ENCODE assay signal across 11 cellular contexts in the genomic region with DNA sequence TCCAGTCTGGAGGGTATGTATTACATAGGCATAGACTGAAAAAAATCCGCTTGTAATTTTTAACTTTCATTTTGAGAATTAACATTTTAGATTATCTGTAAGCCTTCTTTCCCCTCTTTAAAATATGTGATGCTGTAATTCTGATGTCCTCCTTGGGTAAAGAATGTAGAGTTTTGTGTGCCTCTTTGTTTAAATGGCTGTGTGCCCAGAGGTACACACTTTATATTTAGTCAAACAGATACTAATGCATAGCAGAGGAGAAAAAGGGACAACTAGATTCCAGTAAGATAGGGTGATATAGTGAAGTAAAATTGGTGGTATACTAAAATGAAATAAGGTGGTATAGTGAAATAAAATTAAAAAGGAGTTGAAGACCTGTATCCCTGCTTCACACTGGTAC. TPM values are rescaled to one million over a fixed set of nuclear protein-coding genes. Genes with fewer than 3 reads are reported as not detected.
DNase-seq lines count a peak whose midpoint lies in the region; ATAC-seq and TF ChIP-seq lines count a peak whose summit lies in the region.
"Had no signal": no experiment of that assay in that cellular context is flagged by ENCODE, and none has a peak within 500 bp of the region (broad histone marks: within the 10 kb centered on the region; RNA-seq: fewer than 3 reads in every experiment).

No MANE protein-coding gene starts in this region.

- H4K20me1 ChIP-seq in PC-9 (ENCODE audit: insufficient read depth) = no peaks in the 10 kb centered on the region

- no TSS peak for BruUV-seq in PC-9 (replicated peaks; lab: Mats Ljungman, UMichigan)

- no peaks in the 10 kb centered on the region for H3K27me3 Mint-ChIP-seq in activated CD4-positive, alpha-beta T cell treated with anti-CD3 and anti-CD28 coated beads for 36 hours

- H3K4me3 ChIP-seq in PC-9 (peak overlapping the region; percentile 65), epithelial cell of proximal tubule (ENCODE audit: low read depth, low read length) (peak overlapping the region; percentile 90), rectal smooth muscle tissue (ENCODE audit: low read length) (peak overlapping the region; percentile 87)

- no peak for DNase-seq in activated CD4-positive, alpha-beta T cell treated with anti-CD3 and anti-CD28 coated beads for 36 hours
- no peak for DNase-seq in activated CD4-positive, alpha-beta T cell treated with anti-CD3 and anti-CD28 coated beads, Interleukin-2, amount 50 U/mL, for 48 hours
- DNase-seq in PC-9 = no peak
- no peak for DNase-seq in epithelial cell of proximal tubule (ENCODE audit: low read depth)
- DNase-seq in medulla oblongata (ENCODE audit: extremely low spot score) = no peak
- DNase-seq: amygdala, NCI-H1105 treated with DMSO at 0.1 percent for 48 hours had no signal

- peaks cover 11% of the 10 kb centered on the region for H3F3A ChIP-seq in PC-9 (ENCODE audit: insufficient read depth, low read depth)

- intact Hi-C loops in activated CD4-positive, alpha-beta T cell treated with anti-CD3 and anti-CD28 coated beads for 36 hours (cut with DNase I, micrococcal nuclease) = loop anchor here (2.0 to 10.0 kb wide), 2 partner anchors 16 to 320 kb away; no protein-coding TSS in a partner anchor
- intact Hi-C loops in PC-9 (cut with micrococcal nuclease; ENCODE audit: unreplicated experiment) = no loop called here

- peak overlapping the region; percentile 99 for H3K27ac Mint-ChIP-seq in activated CD4-positive, alpha-beta T cell treated with anti-CD3 and anti-CD28 coated beads for 36 hours

- H3K79me2 ChIP-seq in PC-9 (ENCODE audit: low read depth) = peaks cover 77% of the 10 kb centered on the region

- POLR2A ChIA-PET in activated CD4-positive, alpha-beta T cell treated with anti-CD3 and anti-CD28 coated beads for 36 hours (lab: Charles Lee) = no interaction called here
- POLR2A ChIA-PET in PC-9 (lab: Charles Lee; ENCODE audit: unreplicated experiment) = no interaction called here

- no peaks in the 10 kb centered on the region for H3K9me3 ChIP-seq in PC-9 (ENCODE audit: insufficient read depth, low read depth)

- no peaks in the 10 kb centered on the region for H3K9me3 Mint-ChIP-seq in activated CD4-positive, alpha-beta T cell treated with anti-CD3 and anti-CD28 coated beads for 36 hours (ENCODE audit: low read depth)

- H3K4me1 ChIP-seq in PC-9 (replicated peaks; ENCODE audit: insufficient read depth) = peaks cover 38% of the 10 kb centered on the region
- peaks cover 21% of the 10 kb centered on the region for H3K4me1 ChIP-seq in rectal smooth muscle tissue (ENCODE audit: control insufficient read depth, insufficient read depth, low read length)

- H3K27me3 ChIP-seq in PC-9 (ENCODE audit: insufficient read depth, low read depth) (no peaks in the 10 kb centered on the region), rectal smooth muscle tissue (ENCODE audit: control insufficient read depth, insufficient read depth, low read length) (no peaks in the 10 kb centered on the region)

- H3K4me2 ChIP-seq in PC-9 = peak overlapping the region; percentile 97

- H3K4me3 Mint-ChIP-seq in activated CD4-positive, alpha-beta T cell treated with anti-CD3 and anti-CD28 coated beads for 36 hours = peak overlapping the region; percentile 94

- peaks cover 17% of the 10 kb centered on the region for H3K36me3 Mint-ChIP-seq in activated CD4-positive, alpha-beta T cell treated with anti-CD3 and anti-CD28 coated beads for 36 hours (ENCODE audit: low read depth)

- H3K4me1 Mint-ChIP-seq in activated CD4-positive, alpha-beta T cell treated with anti-CD3 and anti-CD28 coated beads for 36 hours = peaks cover 59% of the 10 kb centered on the region

- H2AFZ ChIP-seq in PC-9 = no peak overlapping the region

- TF ChIP-seq CTCF in PC-9 (conservative IDR thresholded peaks at IDR 0.05) = no peak
- no peak for TF ChIP-seq CTCF in epithelial cell of proximal tubule (conservative IDR thresholded peaks at IDR 0.05; ENCODE audit: low read depth, low read length)

- H3K36me3 ChIP-seq in PC-9 (ENCODE audit: low read depth) = 0 out of 2 replicates have a peak, but pooled peaks cover 6% of the 10 kb centered on the region
- H3K36me3 ChIP-seq in rectal smooth muscle tissue (ENCODE audit: control insufficient read depth, insufficient read depth, low read length) = peaks cover 2% of the 10 kb centered on the region

- no peaks in the 10 kb centered on the region for H3K9me2 ChIP-seq in PC-9 (ENCODE audit: insufficient read depth)

- H3K27ac ChIP-seq in PC-9 (peak overlapping the region; percentile 16), rectal smooth muscle tissue (ENCODE audit: low read depth, low read length) (no peak overlapping the region)

- CTCF ChIA-PET in activated CD4-positive, alpha-beta T cell treated with anti-CD3 and anti-CD28 coated beads for 36 hours (lab: Charles Lee) = interaction anchor here (1.6 kb wide), 1 partner anchor 346 kb away, joined by 5 read pairs; no protein-coding TSS in a partner anchor
- CTCF ChIA-PET in PC-9 (lab: Charles Lee) = no interaction called here

- H3K9ac ChIP-seq in rectal smooth muscle tissue (ENCODE audit: low read length) = no peak overlapping the region

- ATAC-seq in activated CD4-positive, alpha-beta T cell treated with anti-CD3 and anti-CD28 coated beads for 36 hours = no peak
- ATAC-seq in GM18868 (IDR thresholded peaks at IDR 0.05; ENCODE audit: unreplicated experiment) (no peak), GM18520 (IDR thresholded peaks at IDR 0.05; ENCODE audit: unreplicated experiment) (no peak)

RNA-seq across cellular contexts. Expression of gene FBXO38, which starts 1.3 kb away (rescaled TPM):
- 10 to 100 TPM; 47.5 to 65.4 TPM for total RNA-seq in activated CD4-positive, alpha-beta T cell treated with anti-CD3 and anti-CD28 coated beads for 36 hours
- total RNA-seq in PC-9 (2021) (39.2 and 49.8 TPM in 2 replicates), epithelial cell of proximal tubule (26.1 and 29.2 TPM in 2 replicates)

RNA-seq across cellular contexts. Expression of gene SPINK9, which starts 49.7 kb away (rescaled TPM):
- total RNA-seq in activated CD4-positive, alpha-beta T cell treated with anti-CD3 and anti-CD28 coated beads for 36 hours = not detected
- total RNA-seq in PC-9 (2021) (not detected in 2 replicates), epithelial cell of proximal tubule (not detected in 2 replicates)
- total RNA-seq: urinary bladder had no signal
